In genomic region chr2:206160807-206161179, GRCh38 we compare ENCODE assay signal across 9 cellular contexts. TPM values are rescaled to one million over a fixed set of nuclear protein-coding genes. Genes with fewer than 3 reads are reported as not detected.
DNase-seq lines count a peak whose midpoint lies in the region; ATAC-seq and TF ChIP-seq lines count a peak whose summit lies in the region.
"Had no signal": no experiment of that assay in that cellular context is flagged by ENCODE, and none has a peak within 500 bp of the region (broad histone marks: within the 10 kb centered on the region; RNA-seq: fewer than 3 reads in every experiment).

No MANE protein-coding gene starts in this region.

- 59 to 78% methylated on average over 2 of the region's 2 CpGs for WGBS in heart right ventricle, 2 donors

- H3K36me3 ChIP-seq in heart right ventricle = peaks cover 0 to 51% (median 15%) of the 10 kb centered on the region in 9 donors
- peaks cover 30% of the 10 kb centered on the region for H3K36me3 ChIP-seq in right atrium auricular region
- H3K36me3 ChIP-seq in adipocyte (ENCODE audit: control insufficient read depth, insufficient read depth, low read length, severe bottlenecking) = peaks cover 36% of the 10 kb centered on the region
- peaks cover 47% of the 10 kb centered on the region for H3K36me3 ChIP-seq in lower lobe of right lung
- peaks cover 34% of the 10 kb centered on the region for H3K36me3 ChIP-seq in upper lobe of right lung

- DNase-seq in heart right ventricle (no peak), right atrium auricular region (ENCODE audit: low spot score) (no peak), adipocyte (ENCODE audit: low read depth) (peak; percentile 6), lower lobe of right lung (no peak), upper lobe of right lung (no peak), omental fat pad (ENCODE audit: low spot score) (no peak), iPS-NIHi11 (ENCODE audit: low spot score) (no peak), SHP77 treated with DMSO at 0.1 percent for 48 hours (lab: John Stamatoyannopoulos, UW) (no peak)
- DNase-seq: GF-D8 had no signal

- H3K27me3 ChIP-seq in heart right ventricle = no peaks in the 10 kb centered on the region
- no peaks in the 10 kb centered on the region for H3K27me3 ChIP-seq in right atrium auricular region
- H3K27me3 ChIP-seq in adipocyte (replicated peaks; ENCODE audit: control insufficient read depth, insufficient read depth, low read length) = no peaks in the 10 kb centered on the region
- H3K27me3 ChIP-seq in lower lobe of right lung (ENCODE audit: low read depth) = no peaks in the 10 kb centered on the region
- no peaks in the 10 kb centered on the region for H3K27me3 ChIP-seq in upper lobe of right lung

- peak overlapping the region; percentile 98 for H3K9ac ChIP-seq in adipocyte (ENCODE audit: low read length)

- H3K9me3 ChIP-seq in heart right ventricle (no peaks in the 10 kb centered on the region), right atrium auricular region (no peaks in the 10 kb centered on the region), adipocyte (ENCODE audit: control insufficient read depth, low read length) (no peaks in the 10 kb centered on the region), lower lobe of right lung (no peaks in the 10 kb centered on the region), upper lobe of right lung (no peaks in the 10 kb centered on the region)

- intact Hi-C loops in heart right ventricle (cut with DNase I) (loop anchor here in 7 of 10 donors (5.0 to 10.0 kb wide), 5 partner anchors 94 to 287 kb away; partner anchors contain the start of gene ADAM23 (in 1 of the 7)), lower lobe of right lung (cut with DNase I) (no loop called here), upper lobe of right lung (cut with DNase I) (no loop called here)

- TF ChIP-seq CTCF in heart right ventricle (IDR thresholded peaks at IDR 0.05) (no peak), right atrium auricular region (IDR thresholded peaks at IDR 0.05) (no peak), lower lobe of right lung (IDR thresholded peaks at IDR 0.05) (no peak), upper lobe of right lung (IDR thresholded peaks at IDR 0.05) (no peak), omental fat pad (IDR thresholded peaks at IDR 0.05) (no peak)

- H3K4me1 ChIP-seq in heart right ventricle = peaks cover 15 to 43% (median 31%) of the 10 kb centered on the region in 9 donors
- H3K4me1 ChIP-seq in right atrium auricular region = peaks cover 0 to 35% of the 10 kb centered on the region in 2 donors
- peaks cover 32% of the 10 kb centered on the region for H3K4me1 ChIP-seq in adipocyte (ENCODE audit: control insufficient read depth, insufficient read depth, low read length)
- H3K4me1 ChIP-seq in lower lobe of right lung = peaks cover 33% of the 10 kb centered on the region
- peaks cover 19% of the 10 kb centered on the region for H3K4me1 ChIP-seq in upper lobe of right lung

- H3K27ac ChIP-seq in heart right ventricle = peak overlapping the region in 8 of 10 donors; percentile 86 to 98 (median 94)
- peak overlapping the region in 1 of 2 donors; percentile 95 for H3K27ac ChIP-seq in right atrium auricular region
- H3K27ac ChIP-seq in lower lobe of right lung = peak overlapping the region; percentile 90
- no peak overlapping the region for H3K27ac ChIP-seq in upper lobe of right lung

- no peak for ATAC-seq in heart right ventricle
- ATAC-seq in lower lobe of right lung = no peak
- no peak for ATAC-seq in upper lobe of right lung
- no peak for ATAC-seq in omental fat pad (ENCODE audit: low FRiP score)

- peak overlapping the region in 8 of 10 donors; percentile 67 to 89 (median 80) for H3K4me3 ChIP-seq in heart right ventricle
- peak overlapping the region in 1 of 2 donors; percentile 79 for H3K4me3 ChIP-seq in right atrium auricular region
- H3K4me3 ChIP-seq in adipocyte (ENCODE audit: low read length) = peak overlapping the region; percentile 99
- H3K4me3 ChIP-seq in lower lobe of right lung = peak overlapping the region; percentile 87
- peak overlapping the region; percentile 97 for H3K4me3 ChIP-seq in upper lobe of right lung

RNA-seq across cellular contexts. Expression of gene EEF1B2, which starts 1.1 kb away (rescaled TPM):
- total RNA-seq in heart right ventricle = 100 to 1,000 TPM; 218 to 306 (median 228) TPM
- 100 to 1,000 TPM; 205 to 813 TPM for polyA plus RNA-seq in heart right ventricle
- 100 to 1,000 TPM; 212 to 254 TPM for total RNA-seq in right atrium auricular region
- total RNA-seq in lower lobe of right lung = 408 TPM
- total RNA-seq in upper lobe of right lung = 389 TPM
- total RNA-seq in omental fat pad = 100 to 1,000 TPM; 392 to 494 (median 393) TPM

RNA-seq across cellular contexts. Expression of gene NDUFS1, which starts 1.5 kb away (rescaled TPM):
- total RNA-seq in heart right ventricle (100 to 1,000 TPM; 364 to 670 (median 572) TPM), right atrium auricular region (100 to 1,000 TPM; 183 to 388 TPM), lower lobe of right lung (58.2 TPM), upper lobe of right lung (65.7 TPM), omental fat pad (10 to 100 TPM; 74.6 to 96.2 (median 86.0) TPM)
- polyA plus RNA-seq in heart right ventricle = 10 to 100 TPM; 53.8 to 97.1 TPM

Comparison
In these comparisons a context has a peak if more than half of its experiments do, and no peak if none do; other contexts are left out.
1. intact Hi-C loops: an anchor here in heart right ventricle (5.0 to 10.0 kb wide); none called in lower lobe of right lung and upper lobe of right lung.